Comparison of ENCODE assay signal across 14 cellular contexts in genomic region chr2:7043689-7044088, GRCh38.
DNase-seq lines count a peak whose midpoint lies in the region; ATAC-seq and TF ChIP-seq lines count a peak whose summit lies in the region.
"Had no signal": no experiment of that assay in that cellular context is flagged by ENCODE, and none has a peak within 500 bp of the region (broad histone marks: within the 10 kb centered on the region; RNA-seq: fewer than 3 reads in every experiment).

No MANE protein-coding gene starts in this region.

- H3K79me2 ChIP-seq in SK-N-SH (ENCODE audit: insufficient read depth) = no peaks in the 10 kb centered on the region
- no peaks in the 10 kb centered on the region for H3K79me2 ChIP-seq in GM23248 (ENCODE audit: insufficient read depth)

- H3F3A ChIP-seq in SK-N-SH (replicated peaks; ENCODE audit: insufficient read depth) (no peaks in the 10 kb centered on the region), GM23248 (ENCODE audit: insufficient read depth) (no peaks in the 10 kb centered on the region)

- TF ChIP-seq EP300 in SK-N-SH (IDR thresholded peaks at IDR 0.05; ENCODE audit: borderline replicate concordance in 1 of 2, low read depth in 1 of 2, low read length in 1 of 2) = no peak

- no peak overlapping the region for H3K4me3 ChIP-seq in SK-N-SH (ENCODE audit: low read depth in 2 of 2, low read length in 1 of 2)
- no peak overlapping the region for H3K4me3 ChIP-seq in choroid plexus epithelial cell (ENCODE audit: low read depth, low read length)
- no peak overlapping the region for H3K4me3 ChIP-seq in uterus
- H3K4me3 ChIP-seq in GM23248 = no peak overlapping the region
- H3K4me3 ChIP-seq: A549 had no signal

- no peaks in the 10 kb centered on the region for H4K20me1 ChIP-seq in SK-N-SH (ENCODE audit: insufficient read depth)
- no peaks in the 10 kb centered on the region for H4K20me1 ChIP-seq in GM23248 (ENCODE audit: insufficient read depth)

- H3K27me3 ChIP-seq in SK-N-SH (ENCODE audit: insufficient read depth) (no peaks in the 10 kb centered on the region), foreskin keratinocyte (no peaks in the 10 kb centered on the region), uterus (no peaks in the 10 kb centered on the region), GM23248 (replicated peaks; ENCODE audit: insufficient read depth) (no peaks in the 10 kb centered on the region)
- H3K27me3 ChIP-seq: BE2C had no signal

- ATAC-seq in foreskin keratinocyte (peak; percentile 43), GM19455 (IDR thresholded peaks at IDR 0.05; ENCODE audit: unreplicated experiment) (no peak)

- H3K36me3 ChIP-seq in SK-N-SH (replicated peaks in 1 of 2; ENCODE audit: control insufficient read depth in 1 of 2, insufficient read depth in 2 of 2, low read length in 1 of 2) (peaks cover 4 to 46% of the 10 kb centered on the region in 2 experiments), uterus (no peaks in the 10 kb centered on the region), GM23248 (ENCODE audit: low read depth) (no peaks in the 10 kb centered on the region)

- DNase-seq in SK-N-SH (no peak), choroid plexus epithelial cell (ENCODE audit: low read depth) (peak; percentile 22), foreskin keratinocyte (no peak), uterus (no peak), globus pallidus (ENCODE audit: low spot score) (no peak), GM23248 (no peak)
- DNase-seq in activated CD8-positive, alpha-beta memory T cell treated with anti-CD3 and anti-CD28 coated beads, Interleukin-2, amount 50 U/mL, for 4 hours = no peak
- DNase-seq: GF-D8, GOT3 had no signal

- in situ Hi-C loops in GM23248 (cut with MboI) = no loop called here

- H2AFZ ChIP-seq in SK-N-SH (ENCODE audit: low read depth) (no peak overlapping the region), GM23248 (no peak overlapping the region)

- H3K9ac ChIP-seq in SK-N-SH (no peak overlapping the region), GM23248 (no peak overlapping the region)

- no peaks in the 10 kb centered on the region for H3K9me2 ChIP-seq in SK-N-SH
- H3K9me2 ChIP-seq in GM23248 (ENCODE audit: insufficient read depth) = no peaks in the 10 kb centered on the region

- H3K4me2 ChIP-seq in SK-N-SH (no peak overlapping the region), GM23248 (ENCODE audit: unreplicated experiment) (no peak overlapping the region)
- H3K4me2 ChIP-seq: A549 had no signal

- no peak for TF ChIP-seq POLR2A in uterus (IDR thresholded peaks at IDR 0.05)

- 66% methylated on average over 3 of the region's 3 CpGs for WGBS in SK-N-SH (ENCODE audit: low lambda C conversion rate)
- 81 to 82% methylated on average over 3 of the region's 3 CpGs for WGBS in GM23248 (ENCODE audit: low coverage in 1 of 2, low lambda C conversion rate in 2 of 2, missing lambda C conversion rate in 2 of 2), 2 experiments

- H3K4me1 ChIP-seq in SK-N-SH (ENCODE audit: control insufficient read depth in 1 of 2, insufficient read depth in 2 of 2, low read depth in 1 of 2, low read length in 1 of 2) = peaks cover 0 to 3% of the 10 kb centered on the region in 2 experiments; a peak in 1 of 4 replicates
- H3K4me1 ChIP-seq in foreskin keratinocyte = peaks cover 7% of the 10 kb centered on the region
- H3K4me1 ChIP-seq in uterus = peaks cover 0 to 5% of the 10 kb centered on the region in 2 donors
- H3K4me1 ChIP-seq in GM23248 (ENCODE audit: insufficient read depth) = no peaks in the 10 kb centered on the region
- H3K4me1 ChIP-seq: A549, Caco-2 had no signal

- TF ChIP-seq CTCF in SK-N-SH (IDR thresholded peaks at IDR 0.05) = no peak
- TF ChIP-seq CTCF in choroid plexus epithelial cell (conservative IDR thresholded peaks at IDR 0.05; ENCODE audit: low read depth, low read length) = no peak
- no peak for TF ChIP-seq CTCF in foreskin keratinocyte (conservative IDR thresholded peaks at IDR 0.05)
- TF ChIP-seq CTCF in uterus (IDR thresholded peaks at IDR 0.05) = no peak

- H3K9me3 ChIP-seq in SK-N-SH = no peaks in the 10 kb centered on the region
- H3K9me3 ChIP-seq in uterus = no peaks in the 10 kb centered on the region
- H3K9me3 ChIP-seq in GM23248 (ENCODE audit: low read depth) = no peaks in the 10 kb centered on the region
- H3K9me3 ChIP-seq: A549, BE2C, Caco-2 had no signal

- intact Hi-C loops in uterus (cut with DNase I; ENCODE audit: low total_unique reads) = loop anchor here (10.0 kb wide), 1 partner anchor 149 kb away; no protein-coding TSS in a partner anchor

- POLR2A ChIA-PET in SK-N-SH (lab: Yijun Ruan, JAX) = no interaction called here

- H3K27ac ChIP-seq in SK-N-SH (ENCODE audit: low read depth in 2 of 2, low read length in 1 of 2) (peak overlapping the region in 1 of 2 experiments; percentile 1; a peak in 1 of 4 replicates), foreskin keratinocyte (no peak overlapping the region), uterus (peak overlapping the region; percentile 22 to 24), GM23248 (no peak overlapping the region)
- H3K27ac ChIP-seq: A549, C4-2B had no signal

- CTCF ChIA-PET in SK-N-SH (lab: Yijun Ruan, JAX) = interaction anchor here (0.6 to 6.2 kb wide), 50 partner anchors 9 to 1645 kb away, joined by 3 to 47 read pairs (median 7); partner anchors contain the start of gene RNF144A

- no peak for TF ChIP-seq RAD21 in SK-N-SH (IDR thresholded peaks at IDR 0.05; ENCODE audit: low read length)

TF ChIP-seq in SK-N-SH, 30 proteins besides CTCF, POLR2A, EP300 and RAD21:
- peak; percentile 23; the same call in 1 of the 2 replicates for TF ChIP-seq FOSL2 (IDR thresholded peaks at IDR 0.05; ENCODE audit: borderline replicate concordance, low read depth)
- TF ChIP-seq GATA2 (CRISPR knock-in tag; IDR thresholded peaks at IDR 0.05) = no peak
- TF ChIP-seq SMC3 (IDR thresholded peaks at IDR 0.05; ENCODE audit: low read depth, low read length) = no peak

Comparison
In these comparisons a context has a peak if more than half of its experiments do, and no peak if none do; other contexts are left out.
1. H3K27ac ChIP-seq: peak in uterus (2 of 2); none in foreskin keratinocyte (single experiment) and GM23248 (single experiment).